In genomic region chr10:12455318-12455717, GRCh38 we compare ENCODE assay signal across 1 cellular context.
TF ChIP-seq lines count a peak whose summit lies in the region.

No MANE protein-coding gene starts in this region.

TF ChIP-seq in A549, 52 proteins besides CTCF, POLR2A, EP300 and RAD21:
- TF ChIP-seq CBX8 (IDR thresholded peaks at IDR 0.05) (no peak), HES2 (IDR thresholded peaks at IDR 0.05) (no peak), USF2 (IDR thresholded peaks at IDR 0.05) (no peak), NFE2L2 (conservative IDR thresholded peaks at IDR 0.05; ENCODE audit: low read length) (no peak), CHD4 (IDR thresholded peaks at IDR 0.05; ENCODE audit: borderline replicate concordance) (no peak), PHF8 (IDR thresholded peaks at IDR 0.05; ENCODE audit: borderline replicate concordance, low read depth) (no peak), RFX5 (IDR thresholded peaks at IDR 0.05) (no peak), HOXA7 (CRISPR knock-in tag; IDR thresholded peaks at IDR 0.05) (no peak), SMC3 (IDR thresholded peaks at IDR 0.05) (no peak), HEYL (CRISPR knock-in tag; IDR thresholded peaks at IDR 0.05) (no peak), ZFP36 (IDR thresholded peaks at IDR 0.05; ENCODE audit: borderline replicate concordance, partially characterized antibody) (no peak), NR3C1 (IDR thresholded peaks at IDR 0.05) (no peak), FOSL2 (IDR thresholded peaks at IDR 0.05) (no peak), FOSL2 (CRISPR knock-in tag; IDR thresholded peaks at IDR 0.05) (no peak)
